Comparison of ENCODE assay signal across 9 cellular contexts in genomic region chr19:43462887-43463380, GRCh38. TPM values are rescaled to one million over a fixed set of nuclear protein-coding genes. Genes with fewer than 3 reads are reported as not detected.
DNase-seq lines count a peak whose midpoint lies in the region; ATAC-seq and TF ChIP-seq lines count a peak whose summit lies in the region.
"Had no signal": no experiment of that assay in that cellular context is flagged by ENCODE, and none has a peak within 500 bp of the region (broad histone marks: within the 10 kb centered on the region; RNA-seq: fewer than 3 reads in every experiment).

No MANE protein-coding gene starts in this region.

- peaks cover 22% of the 10 kb centered on the region for H3K4me1 ChIP-seq in CD4-positive, CD25-positive, alpha-beta regulatory T cell (ENCODE audit: control insufficient read depth, insufficient read depth, low read length, poor library complexity, severe bottlenecking)
- H3K4me1 ChIP-seq in effector memory CD4-positive, alpha-beta T cell (ENCODE audit: control insufficient read depth, insufficient read depth, low read length, poor library complexity, severe bottlenecking) = peaks cover 17% of the 10 kb centered on the region

- ATAC-seq in CD4-positive, CD25-positive, alpha-beta regulatory T cell (ENCODE audit: low read depth in 2 of 2) = no peak
- ATAC-seq in GM21529 (IDR thresholded peaks at IDR 0.05; ENCODE audit: unreplicated experiment) (no peak), GM18909 (IDR thresholded peaks at IDR 0.05; ENCODE audit: poor library complexity, unreplicated experiment) (no peak), HG02870 (IDR thresholded peaks at IDR 0.05; ENCODE audit: unreplicated experiment) (no peak)

- peaks cover 10% of the 10 kb centered on the region for H3K36me3 Mint-ChIP-seq in CD4-positive, CD25-positive, alpha-beta regulatory T cell
- no peaks in the 10 kb centered on the region for H3K36me3 Mint-ChIP-seq in neural crest cell (ENCODE audit: low read depth)

- no peaks in the 10 kb centered on the region for H3K9me3 ChIP-seq in CD4-positive, CD25-positive, alpha-beta regulatory T cell (ENCODE audit: control insufficient read depth in 2 of 2, low read length in 2 of 2)
- H3K9me3 ChIP-seq in MG63 = no peaks in the 10 kb centered on the region
- no peaks in the 10 kb centered on the region for H3K9me3 ChIP-seq in effector memory CD4-positive, alpha-beta T cell (ENCODE audit: control insufficient read depth, low read length)

- no peaks in the 10 kb centered on the region for H3K36me3 ChIP-seq in CD4-positive, CD25-positive, alpha-beta regulatory T cell (ENCODE audit: control insufficient read depth, insufficient read depth, low read length)
- no peaks in the 10 kb centered on the region for H3K36me3 ChIP-seq in MG63
- no peaks in the 10 kb centered on the region for H3K36me3 ChIP-seq in effector memory CD4-positive, alpha-beta T cell (ENCODE audit: control insufficient read depth, insufficient read depth, low read length)

- peak overlapping the region; percentile 93 for H3K27ac ChIP-seq in CD4-positive, CD25-positive, alpha-beta regulatory T cell (ENCODE audit: insufficient read depth, low read length, poor library complexity, severe bottlenecking)
- peak overlapping the region; percentile 57 for H3K27ac ChIP-seq in effector memory CD4-positive, alpha-beta T cell (ENCODE audit: insufficient read depth, low read length, poor library complexity, severe bottlenecking)

- peaks cover 4% of the 10 kb centered on the region for H3K27me3 Mint-ChIP-seq in CD4-positive, CD25-positive, alpha-beta regulatory T cell
- H3K27me3 Mint-ChIP-seq in neural crest cell (ENCODE audit: low read depth) = peaks cover 49% of the 10 kb centered on the region

- peaks cover 8 to 57% (median 17%) of the 10 kb centered on the region in 4 donors for H3K4me1 Mint-ChIP-seq in CD4-positive, CD25-positive, alpha-beta regulatory T cell
- peaks cover 18% of the 10 kb centered on the region for H3K4me1 Mint-ChIP-seq in neural crest cell

- H3K27me3 ChIP-seq in CD4-positive, CD25-positive, alpha-beta regulatory T cell (ENCODE audit: control insufficient read depth, insufficient read depth, low read length) = no peaks in the 10 kb centered on the region
- peaks cover 2% of the 10 kb centered on the region; the same call in 1 of the 2 replicates for H3K27me3 ChIP-seq in MG63
- no peaks in the 10 kb centered on the region for H3K27me3 ChIP-seq in effector memory CD4-positive, alpha-beta T cell (replicated peaks; ENCODE audit: control insufficient read depth, insufficient read depth, low read length, poor library complexity, severe bottlenecking)

- H3K27ac Mint-ChIP-seq in CD4-positive, CD25-positive, alpha-beta regulatory T cell = peak overlapping the region; percentile 52 to 100 (median 99)
- H3K27ac Mint-ChIP-seq in neural crest cell (ENCODE audit: unreplicated experiment) = no peak overlapping the region

- no peaks in the 10 kb centered on the region for H3K9me3 Mint-ChIP-seq in CD4-positive, CD25-positive, alpha-beta regulatory T cell
- H3K9me3 Mint-ChIP-seq in neural crest cell = no peaks in the 10 kb centered on the region

- no peak for DNase-seq in CD4-positive, CD25-positive, alpha-beta regulatory T cell
- DNase-seq in MG63 (no peak), neural crest cell (ENCODE audit: low read depth, low spot score) (no peak), EL (no peak)
- no peak for DNase-seq in effector memory CD4-positive, alpha-beta T cell

- no peak for TF ChIP-seq CTCF in neural crest cell (conservative IDR thresholded peaks at IDR 0.05)

- H3K4me3 ChIP-seq in CD4-positive, CD25-positive, alpha-beta regulatory T cell (ENCODE audit: low read depth, low read length) = peak overlapping the region; percentile 65
- H3K4me3 ChIP-seq in MG63 = peak overlapping the region; percentile 70
- H3K4me3 ChIP-seq in effector memory CD4-positive, alpha-beta T cell (ENCODE audit: insufficient read depth, low read depth, low read length, poor library complexity, severe bottlenecking) = peak overlapping the region; percentile 62

- peak overlapping the region; percentile 92 to 96 (median 95) for H3K4me3 Mint-ChIP-seq in CD4-positive, CD25-positive, alpha-beta regulatory T cell
- H3K4me3 Mint-ChIP-seq in neural crest cell = peak overlapping the region; percentile 96

RNA-seq across cellular contexts. Expression of gene LYPD3, which starts 2.5 kb away (rescaled TPM):
- total RNA-seq in CD4-positive, CD25-positive, alpha-beta regulatory T cell = 12.7 TPM
- polyA plus RNA-seq in CD4-positive, CD25-positive, alpha-beta regulatory T cell = 1 to 10 TPM; 1.8 to 6.5 (median 4.3) TPM
- not detected in 2 replicates for total RNA-seq in MG63 (2014; rRNA removed; shearing (Covaris generic); ENCODE audit: low replicate concordance)
- 0.50 and 0.89 TPM in 2 replicates for total RNA-seq in neural crest cell

RNA-seq across cellular contexts. Expression of gene PHLDB3, which starts 41.6 kb away (rescaled TPM):
- total RNA-seq in CD4-positive, CD25-positive, alpha-beta regulatory T cell = 64.1 TPM
- polyA plus RNA-seq in CD4-positive, CD25-positive, alpha-beta regulatory T cell = 1 to 10 TPM; 1.5 to 4.4 (median 3.6) TPM
- 3.5 and 10.5 TPM in 2 replicates for total RNA-seq in MG63 (2014; rRNA removed; shearing (Covaris generic); ENCODE audit: low replicate concordance)
- total RNA-seq in neural crest cell = 13.3 and 14.3 TPM in 2 replicates

RNA-seq across cellular contexts. Expression of gene TEX101, which starts 48.2 kb away (rescaled TPM):
- not detected for total RNA-seq in CD4-positive, CD25-positive, alpha-beta regulatory T cell
- not detected for polyA plus RNA-seq in CD4-positive, CD25-positive, alpha-beta regulatory T cell
- not detected in 2 replicates for total RNA-seq in MG63 (2014; rRNA removed; shearing (Covaris generic); ENCODE audit: low replicate concordance)
- total RNA-seq in neural crest cell = not detected in 2 replicates
- total RNA-seq: T-helper 2 cell treated with Interferon-gamma antibody and Interleukin-4, amounts not matched to agents 100 ng/mL and 5 ng/mL, for 36 hours had no signal
